In the genomic region with DNA sequence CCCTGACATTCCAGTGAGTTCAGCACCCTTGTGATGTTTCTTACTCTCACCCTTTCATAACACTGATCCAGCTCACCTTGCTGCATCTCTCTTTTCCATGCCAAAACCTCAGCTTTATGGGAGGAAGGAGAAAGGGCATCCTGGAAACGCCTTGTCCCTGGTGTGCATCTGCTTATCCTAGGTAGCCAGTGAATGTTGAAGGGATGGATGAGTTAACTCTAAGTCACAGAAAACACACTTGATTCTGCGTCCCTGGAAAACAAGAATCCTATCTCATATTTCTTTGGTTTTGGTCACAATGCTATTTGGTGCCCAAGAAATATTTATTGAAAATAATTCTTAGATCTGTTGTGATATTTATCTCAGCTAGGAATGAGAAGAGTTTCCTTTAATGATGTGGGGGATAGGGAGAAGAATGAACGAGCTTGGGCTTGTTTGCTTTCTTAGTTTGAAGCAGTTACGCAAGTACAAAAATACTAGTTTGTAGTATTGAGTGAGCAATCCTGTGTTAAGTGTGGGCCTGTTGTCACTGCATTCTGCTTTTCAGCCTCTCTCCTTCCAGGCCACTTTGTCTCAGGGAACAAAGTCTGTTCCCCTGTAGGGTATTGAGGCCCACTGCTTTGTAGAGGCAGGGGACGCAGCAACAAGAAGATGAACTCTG, we compare ENCODE assay signal across 16 cellular contexts.
DNase-seq lines count a peak whose midpoint lies in the region; ATAC-seq, FAIRE-seq and TF ChIP-seq lines count a peak whose summit lies in the region.
"Had no signal": no experiment of that assay in that cellular context is flagged by ENCODE, and none has a peak within 500 bp of the region (broad histone marks: within the 10 kb centered on the region; RNA-seq: fewer than 3 reads in every experiment).

No MANE protein-coding gene starts in this region.

- H3K9me3 Mint-ChIP-seq in HFFc6 (peaks cover 11% of the 10 kb centered on the region), astrocyte (ENCODE audit: unreplicated experiment) (peaks cover 3% of the 10 kb centered on the region)

- H2AFZ ChIP-seq in ACC112 (ENCODE audit: low read length, unreplicated experiment) (no peak overlapping the region), astrocyte (ENCODE audit: low read depth, low read length) (no peak overlapping the region)

- H3K4me1 ChIP-seq in ACC112 (ENCODE audit: control insufficient read depth, insufficient read depth, low read length, unreplicated experiment): peaks cover 45% of the 10 kb centered on the region
- H3K4me1 ChIP-seq in astrocyte (ENCODE audit: insufficient read depth, low read length): peaks cover 28% of the 10 kb centered on the region
- no peaks in the 10 kb centered on the region for H3K4me1 ChIP-seq in lower lobe of right lung
- peaks cover 0 to 28% (median 17%) of the 10 kb centered on the region in 4 donors for H3K4me1 ChIP-seq in stomach

- H3K27me3 ChIP-seq in ACC112 (ENCODE audit: insufficient read depth, low read length) (no peaks in the 10 kb centered on the region), astrocyte (ENCODE audit: insufficient read depth, low read length) (no peaks in the 10 kb centered on the region), lower lobe of right lung (ENCODE audit: low read depth) (no peaks in the 10 kb centered on the region), stomach (no peaks in the 10 kb centered on the region)
- H3K27me3 ChIP-seq: BLaER1 treated with 17β-estradiol and CSF1 and Interleukin-3, amounts not matched to agents 10 nM and 100 nM; neutrophil had no signal

- H3K9me3 ChIP-seq in astrocyte (ENCODE audit: insufficient read depth, low read depth, low read length): no peaks in the 10 kb centered on the region
- H3K9me3 ChIP-seq in lower lobe of right lung: no peaks in the 10 kb centered on the region
- H3K9me3 ChIP-seq in stomach: no peaks in the 10 kb centered on the region
- H3K9me3 ChIP-seq: neutrophil had no signal

- H4K20me1 ChIP-seq in astrocyte (ENCODE audit: insufficient read depth, low read length): no peaks in the 10 kb centered on the region

- DNase-seq in HFFc6: peak; percentile 74
- no peak for DNase-seq in astrocyte (ENCODE audit: low read depth)
- no peak for DNase-seq in lower lobe of right lung
- no peak for DNase-seq in GM13977 (ENCODE audit: low spot score)
- DNase-seq in ureter (ENCODE audit: low spot score): no peak
- no peak for DNase-seq in stomach
- DNase-seq: activated effector memory CD4-positive, alpha-beta T cell treated with Interleukin-2 at 50 U/mL for 16 hours; cortex of kidney; KBM-7; NCI-H2081 had no signal

- H3K4me3 Mint-ChIP-seq in HFFc6 (peak overlapping the region; percentile 73), astrocyte (ENCODE audit: unreplicated experiment) (no peak overlapping the region)

- TF ChIP-seq EP300 in stomach (IDR thresholded peaks at IDR 0.05): no peak

- H3K27ac ChIP-seq in ACC112 (ENCODE audit: low read depth, low read length): peak overlapping the region; percentile 89
- no peak overlapping the region for H3K27ac ChIP-seq in astrocyte (ENCODE audit: low read depth, low read length)
- H3K27ac ChIP-seq in lower lobe of right lung: no peak overlapping the region
- peak overlapping the region in 1 of 5 donors; percentile 0 for H3K27ac ChIP-seq in stomach
- H3K27ac ChIP-seq: neutrophil had no signal

- H3K4me3 ChIP-seq in ACC112 (ENCODE audit: low read depth, low read length) (no peak overlapping the region), astrocyte (ENCODE audit: insufficient read depth, low read depth, low read length) (no peak overlapping the region), lower lobe of right lung (no peak overlapping the region), stomach (no peak overlapping the region)
- H3K4me3 ChIP-seq: BLaER1 treated with 17β-estradiol and CSF1 and Interleukin-3, amounts not matched to agents 10 nM and 100 nM had no signal

- H3K27ac Mint-ChIP-seq in HFFc6 (peak overlapping the region; percentile 83), astrocyte (ENCODE audit: unreplicated experiment) (no peak overlapping the region)

- FAIRE-seq in astrocyte (lab: Jason Lieb, UNC): no peak
- FAIRE-seq: G401.6 had no signal

- H3K36me3 ChIP-seq in ACC112 (ENCODE audit: insufficient read depth, low read length) (no peaks in the 10 kb centered on the region), astrocyte (ENCODE audit: insufficient read depth, low read length) (no peaks in the 10 kb centered on the region), lower lobe of right lung (no peaks in the 10 kb centered on the region), stomach (no peaks in the 10 kb centered on the region)
- H3K36me3 ChIP-seq: neutrophil had no signal

- H3K4me1 Mint-ChIP-seq in HFFc6 (ENCODE audit: low read depth) (peaks cover 88% of the 10 kb centered on the region), astrocyte (ENCODE audit: low read depth, unreplicated experiment) (peaks cover 21% of the 10 kb centered on the region)

- peak overlapping the region; percentile 0 for H3K4me2 ChIP-seq in astrocyte (ENCODE audit: low read length)

- no peak for TF ChIP-seq CTCF in HFFc6 (IDR thresholded peaks at IDR 0.05)
- TF ChIP-seq CTCF in astrocyte (IDR thresholded peaks at IDR 0.05; ENCODE audit: insufficient read depth, low read depth, low read length): no peak
- no peak for TF ChIP-seq CTCF in lower lobe of right lung (IDR thresholded peaks at IDR 0.05)
- no peak for TF ChIP-seq CTCF in GM13977 (IDR thresholded peaks at IDR 0.05; ENCODE audit: extremely low read depth, insufficient read depth, missing control alignments)
- TF ChIP-seq CTCF in stomach (IDR thresholded peaks at IDR 0.05): no peak

- intact Hi-C loops in lower lobe of right lung (cut with DNase I): no loop called here
- intact Hi-C loops in stomach (cut with DNase I; ENCODE audit: low total_unique reads): no loop called here

- no peaks in the 10 kb centered on the region for H3K79me2 ChIP-seq in ACC112 (ENCODE audit: control insufficient read depth, insufficient read depth, low read length, unreplicated experiment)
- peaks cover 7% of the 10 kb centered on the region for H3K79me2 ChIP-seq in astrocyte (ENCODE audit: insufficient read depth, low read length)

- 83 to 87% (median 84%) methylated on average over 5 of the region's 5 CpGs for WGBS in stomach, 5 donors

- no peak overlapping the region for H3K9ac ChIP-seq in astrocyte (ENCODE audit: low read length)

- TF ChIP-seq POLR2A in stomach (IDR thresholded peaks at IDR 0.05): no peak

- peaks cover 10% of the 10 kb centered on the region for H3K27me3 Mint-ChIP-seq in HFFc6 (ENCODE audit: insufficient read depth)
- H3K27me3 Mint-ChIP-seq in astrocyte (ENCODE audit: low read depth, unreplicated experiment): no peaks in the 10 kb centered on the region

- peaks cover 56% of the 10 kb centered on the region for H3K36me3 Mint-ChIP-seq in HFFc6 (ENCODE audit: low read depth)
- peaks cover 7% of the 10 kb centered on the region for H3K36me3 Mint-ChIP-seq in astrocyte (ENCODE audit: low read depth, unreplicated experiment)

- in situ Hi-C loops in GM13977 (cut with MboI; ENCODE audit: low pct_unique_long_range_greater_than_20kb, low sequenced_read_pairs, unreplicated experiment): no loop called here

- ATAC-seq in lower lobe of right lung (peak; percentile 67 to 79), GM18909 (IDR thresholded peaks at IDR 0.05; ENCODE audit: poor library complexity, unreplicated experiment) (no peak)
- ATAC-seq: activated CD4-positive, CD25-positive, alpha-beta regulatory T cell treated with anti-CD3 and anti-CD28 coated beads, Interleukin-2, amount 50 U/mL, for 24 hours had no signal
